In the genomic region with DNA sequence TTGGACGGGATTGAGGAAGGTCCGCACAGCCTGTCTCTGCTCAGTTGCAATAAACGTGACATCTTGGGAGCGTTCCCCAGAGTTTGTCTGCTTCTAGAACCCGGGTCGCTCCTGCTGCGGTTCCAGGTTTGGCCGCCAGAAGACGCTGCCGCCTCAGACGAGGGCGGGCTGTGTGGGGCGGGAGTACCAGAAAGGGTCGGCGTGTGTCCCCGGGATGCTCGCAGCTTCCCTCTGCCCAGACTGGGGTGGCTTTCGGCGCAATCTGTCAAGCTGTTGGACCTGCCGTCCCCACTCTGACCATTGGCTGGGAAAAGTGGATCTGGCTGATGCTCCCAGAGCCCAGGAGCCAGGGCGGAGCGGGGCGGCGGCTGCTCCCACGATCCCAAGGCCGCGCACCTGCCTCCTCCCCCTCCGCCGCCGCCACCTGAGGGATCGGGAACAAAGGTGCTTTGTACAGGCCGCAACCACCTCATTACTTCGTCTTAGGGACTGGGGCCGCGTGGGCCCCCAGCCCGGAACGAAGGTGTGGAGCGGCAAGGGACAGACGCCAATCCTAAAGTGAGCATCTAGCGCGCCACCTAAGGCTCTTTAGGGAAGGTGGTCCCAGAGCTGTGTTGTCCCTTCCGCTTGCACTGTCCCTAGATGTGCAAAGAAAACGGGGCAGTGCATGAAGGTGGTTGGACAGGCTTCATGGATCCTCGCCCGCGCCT, we compare ENCODE assay signal across 8 cellular contexts. TPM values are rescaled to one million over a fixed set of nuclear protein-coding genes. Genes with fewer than 3 reads are reported as not detected.
DNase-seq lines count a peak whose midpoint lies in the region; ATAC-seq, FAIRE-seq and TF ChIP-seq lines count a peak whose summit lies in the region.

No MANE protein-coding gene starts in this region.

- H3K4me3 Mint-ChIP-seq in activated T-cell treated with anti-CD3 and anti-CD28 coated beads, Interleukin-2, amount 50 U/mL, for 24 hours, result peak overlapping the region; percentile 82

- POLR2A ChIA-PET in A549 (lab: Yijun Ruan, JAX), result interaction anchor here (0.5 to 1.7 kb wide), 3 partner anchors 22 to 110 kb away, joined by 3 to 5 read pairs (median 3); a partner anchor contains a TSS

- no peak overlapping the region for H2BK5ac ChIP-seq in trophoblast cell (ENCODE audit: low read depth, low read length, poor library complexity)

- peaks cover 6% of the 10 kb centered on the region for H3K79me1 ChIP-seq in trophoblast cell (ENCODE audit: low read length)

- H2AFZ ChIP-seq in trophoblast cell (ENCODE audit: insufficient read depth, low read length, poor library complexity), result peak overlapping the region; percentile 18

- H3K27me3 Mint-ChIP-seq in activated T-cell treated with anti-CD3 and anti-CD28 coated beads, Interleukin-2, amount 50 U/mL, for 24 hours, result no peaks in the 10 kb centered on the region

- H3K14ac ChIP-seq in trophoblast cell (ENCODE audit: low read length), result no peak overlapping the region

- H2AK5ac ChIP-seq in trophoblast cell (ENCODE audit: low read length), result no peak overlapping the region

- TF ChIP-seq EP300 in A549 (IDR thresholded peaks at IDR 0.05), result no peak

- no peaks in the 10 kb centered on the region for H3K27me3 ChIP-seq in trophoblast cell (ENCODE audit: insufficient read depth, low read length)

- H3K9me3 Mint-ChIP-seq in activated T-cell treated with anti-CD3 and anti-CD28 coated beads, Interleukin-2, amount 50 U/mL, for 24 hours, result no peaks in the 10 kb centered on the region

- peak; percentile 58 for TF ChIP-seq CTCF in A549 (IDR thresholded peaks at IDR 0.05)
- TF ChIP-seq CTCF in fibroblast of the aortic adventitia (IDR thresholded peaks at IDR 0.05; ENCODE audit: insufficient read depth, low read length), result peak; percentile 77

- H3K18ac ChIP-seq in trophoblast cell (ENCODE audit: low read length), result no peak overlapping the region

- CTCF ChIA-PET in A549 (lab: Yijun Ruan, JAX), result interaction anchor here (0.5 to 27.3 kb wide), 10 partner anchors 10 to 656 kb away, joined by 3 to 350 read pairs (median 4); a partner anchor contains a TSS

- no peak overlapping the region for H2BK12ac ChIP-seq in trophoblast cell (ENCODE audit: low read length)

- H3K4me1 ChIP-seq in A549, result peaks cover 23% of the 10 kb centered on the region
- H3K4me1 ChIP-seq in trophoblast cell (ENCODE audit: control insufficient read depth in 1 of 2, insufficient read depth in 2 of 2, low read length in 2 of 2), result peaks cover 7 to 12% of the 10 kb centered on the region in 2 experiments

- peak overlapping the region; percentile 72 for H3K27ac Mint-ChIP-seq in activated T-cell treated with anti-CD3 and anti-CD28 coated beads, Interleukin-2, amount 50 U/mL, for 24 hours

- H2BK120ac ChIP-seq in trophoblast cell (ENCODE audit: insufficient read depth, low read length, poor library complexity), result no peak overlapping the region

- H3K4me1 Mint-ChIP-seq in activated T-cell treated with anti-CD3 and anti-CD28 coated beads, Interleukin-2, amount 50 U/mL, for 24 hours (ENCODE audit: low read depth), result peaks cover 31% of the 10 kb centered on the region

- peaks cover 36% of the 10 kb centered on the region for H3K36me3 Mint-ChIP-seq in activated T-cell treated with anti-CD3 and anti-CD28 coated beads, Interleukin-2, amount 50 U/mL, for 24 hours (ENCODE audit: low read depth)

- peak overlapping the region; percentile 8 for H3K9ac ChIP-seq in trophoblast cell (ENCODE audit: low read length)

- no peak overlapping the region for H4K8ac ChIP-seq in trophoblast cell (ENCODE audit: low read depth, low read length)

- H3K4me2 ChIP-seq in A549, result peak overlapping the region; percentile 91
- peak overlapping the region; percentile 77 for H3K4me2 ChIP-seq in trophoblast cell (ENCODE audit: low read length)

- H3K79me2 ChIP-seq in trophoblast cell (ENCODE audit: control insufficient read depth, insufficient read depth, low read length, poor library complexity), result peaks cover 5% of the 10 kb centered on the region

- H3K36me3 ChIP-seq in trophoblast cell (ENCODE audit: control insufficient read depth in 1 of 2, insufficient read depth in 2 of 2, low read length in 2 of 2), result peaks cover 11 to 13% of the 10 kb centered on the region in 2 experiments

- WGBS in A549 (ENCODE audit: missing lambda C conversion rate), result 11% methylated on average over 31 of the region's 46 CpGs
- no CpG with 5 or more reads among the region's 46 CpGs for WGBS in trophoblast cell (ENCODE audit: extremely low coverage, insufficient coverage, insufficient read length)

- no peak overlapping the region for H3K4ac ChIP-seq in trophoblast cell (ENCODE audit: low read depth, low read length)

- peak overlapping the region in 1 of 2 experiments; percentile 35; a peak in 2 of 6 replicates for H3K27ac ChIP-seq in A549
- no peak overlapping the region for H3K27ac ChIP-seq in trophoblast cell (ENCODE audit: low read depth, low read length)

- H3K23ac ChIP-seq in trophoblast cell (ENCODE audit: low read length), result no peak overlapping the region

- H3K4me3 ChIP-seq in A549 (peak overlapping the region; percentile 77), fibroblast of the aortic adventitia (ENCODE audit: low read depth, low read length) (peak overlapping the region; percentile 95), trophoblast cell (ENCODE audit: low read depth, low read length) (peak overlapping the region; percentile 25)

- H4K91ac ChIP-seq in trophoblast cell (ENCODE audit: low read depth, low read length), result no peak overlapping the region

- no peak for FAIRE-seq in A549 (lab: Jason Lieb, UNC)
- FAIRE-seq in GM12892 (lab: Jason Lieb, UNC), result peak; percentile 92

- no peaks in the 10 kb centered on the region for H3K9me3 ChIP-seq in A549
- H3K9me3 ChIP-seq in trophoblast cell (ENCODE audit: insufficient read depth, low read depth, low read length), result no peaks in the 10 kb centered on the region

- ATAC-seq in A549 (peak; percentile 57 to 76), GM21737 (IDR thresholded peaks at IDR 0.05; ENCODE audit: unreplicated experiment) (no peak), HG03039 (IDR thresholded peaks at IDR 0.05; ENCODE audit: unreplicated experiment) (no peak)

- no peak overlapping the region for H4K12ac ChIP-seq in trophoblast cell (ENCODE audit: low read depth, low read length)

- TF ChIP-seq POLR2A in A549 (IDR thresholded peaks at IDR 0.05; ENCODE audit: low read length), result no peak
- TF ChIP-seq POLR2A in GM12892 (IDR thresholded peaks at IDR 0.05; ENCODE audit: low read depth, low read length), result no peak

- peak; percentile 72 to 76 for DNase-seq in A549 (ENCODE audit: low read depth in 1 of 2, low spot score in 1 of 2)
- DNase-seq in GM12892 (ENCODE audit: insufficient read length), result peak; percentile 75
- peak; percentile 84 for DNase-seq in NCI-H69 (lab: John Stamatoyannopoulos, UW)
- peak; percentile 87 for DNase-seq in activated T-cell treated with anti-CD3 and anti-CD28 coated beads, Interleukin-2, amount 50 U/mL, for 24 hours
- DNase-seq in fibroblast of the aortic adventitia (ENCODE audit: low read depth), result no peak
- DNase-seq in trophoblast cell, result peak; percentile 32 to 64

- TF ChIP-seq RAD21 in A549 (conservative IDR thresholded peaks at IDR 0.05 in 1 of 2, IDR thresholded peaks at IDR 0.05 in 1 of 2), result peak; percentile 75 to 85

RNA-seq across cellular contexts. Expression of a gene that starts 0.7 kb away (rescaled TPM):
- 3.1 and 4.9 TPM in 2 replicates for polyA plus RNA-seq in A549 (2011; rRNA removed)
- 5.3 and 7.4 TPM in 2 replicates for polyA plus RNA-seq in A549 (2012; cell fraction: cytosol; rRNA removed)
- polyA plus RNA-seq in A549 (2012; cell fraction: nucleus; rRNA removed), result 6.7 and 7.0 TPM in 2 replicates
- polyA plus RNA-seq in A549 (2017; fragmentation: RNase III; extraction: RNeasy Plus Mini Kit Qiagen cat#74134 plus additional on column Dnase treatment), result 6.1 to 8.7 TPM (median 7.5 TPM) in 3 replicates
- polyA minus RNA-seq in A549 (2011; rRNA and poly(A)+ RNA removed), result 4.5 and 5.9 TPM in 2 replicates
- 5.2 TPM for polyA plus RNA-seq in GM12892 (2012; ENCODE audit: missing spikeins)
- 2.4 and 5.3 TPM in 2 replicates for total RNA-seq in fibroblast of the aortic adventitia (ENCODE audit: low replicate concordance)
- polyA plus RNA-seq in trophoblast cell (2013), result 16.4 and 16.6 TPM in 2 replicates

RNA-seq across cellular contexts. Expression of a gene that starts 11.7 kb away (rescaled TPM):
- polyA plus RNA-seq in A549 (2011; rRNA removed) (25.6 and 33.6 TPM in 2 replicates), A549 (2017; fragmentation: RNase III; extraction: RNeasy Plus Mini Kit Qiagen cat#74134 plus additional on column Dnase treatment) (33.0 to 35.2 TPM (median 34.2 TPM) in 3 replicates)
- 48.4 and 71.3 TPM in 2 replicates for polyA plus RNA-seq in A549 (2012; cell fraction: cytosol; rRNA removed)
- 165 and 205 TPM in 2 replicates for polyA plus RNA-seq in A549 (2012; cell fraction: nucleus; rRNA removed)
- 66.5 and 71.0 TPM in 2 replicates for polyA minus RNA-seq in A549 (2011; rRNA and poly(A)+ RNA removed)
- polyA plus RNA-seq in GM12892 (2012; ENCODE audit: missing spikeins), result 6.3 TPM
- 39.0 and 69.9 TPM in 2 replicates for total RNA-seq in fibroblast of the aortic adventitia (ENCODE audit: low replicate concordance)
- polyA plus RNA-seq in trophoblast cell (2013), result 16.6 and 17.0 TPM in 2 replicates

RNA-seq across cellular contexts. Expression of a gene that starts 15.8 kb away (rescaled TPM):
- polyA plus RNA-seq in A549 (2011; rRNA removed) (1.9 and 2.6 TPM in 2 replicates), A549 (2017; fragmentation: RNase III; extraction: RNeasy Plus Mini Kit Qiagen cat#74134 plus additional on column Dnase treatment) (2.0 to 3.2 TPM (median 2.7 TPM) in 3 replicates)
- polyA plus RNA-seq in A549 (2012; cell fraction: cytosol; rRNA removed), result 2.6 and 3.0 TPM in 2 replicates
- polyA plus RNA-seq in A549 (2012; cell fraction: nucleus; rRNA removed), result 2.7 and 3.3 TPM in 2 replicates
- 2.6 and 4.0 TPM in 2 replicates for polyA minus RNA-seq in A549 (2011; rRNA and poly(A)+ RNA removed)
- polyA plus RNA-seq in GM12892 (2012; ENCODE audit: missing spikeins), result 4.3 TPM
- total RNA-seq in fibroblast of the aortic adventitia (ENCODE audit: low replicate concordance), result 0.90 TPM in 1 of 2 replicates, not detected in the other
- 2.5 and 2.7 TPM in 2 replicates for polyA plus RNA-seq in trophoblast cell (2013)

RNA-seq across cellular contexts. Expression of a gene that starts 29.2 kb away (rescaled TPM):
- polyA plus RNA-seq in A549 (2011; rRNA removed) (0.06 TPM in 1 of 2 replicates, not detected in the other), A549 (2017; fragmentation: RNase III; extraction: RNeasy Plus Mini Kit Qiagen cat#74134 plus additional on column Dnase treatment) (not detected in 3 replicates)
- 0.03 and 0.04 TPM in 2 replicates for polyA plus RNA-seq in A549 (2012; cell fraction: cytosol; rRNA removed)
- polyA plus RNA-seq in A549 (2012; cell fraction: nucleus; rRNA removed), result 0.08 TPM in 1 of 2 replicates, not detected in the other
- 0.25 TPM in 1 of 2 replicates, not detected in the other for polyA minus RNA-seq in A549 (2011; rRNA and poly(A)+ RNA removed)
- not detected for polyA plus RNA-seq in GM12892 (2012; ENCODE audit: missing spikeins)
- total RNA-seq in fibroblast of the aortic adventitia (ENCODE audit: low replicate concordance), result not detected in 2 replicates
- 0.22 and 0.26 TPM in 2 replicates for polyA plus RNA-seq in trophoblast cell (2013)

RNA-seq across cellular contexts. Expression of a gene that starts 29.3 kb away (rescaled TPM):
- polyA plus RNA-seq in A549 (2011; rRNA removed) (1.0 and 1.5 TPM in 2 replicates), A549 (2017; fragmentation: RNase III; extraction: RNeasy Plus Mini Kit Qiagen cat#74134 plus additional on column Dnase treatment) (0.23 to 0.46 TPM (median 0.43 TPM) in 3 replicates)
- 0.63 and 0.76 TPM in 2 replicates for polyA plus RNA-seq in A549 (2012; cell fraction: cytosol; rRNA removed)
- polyA plus RNA-seq in A549 (2012; cell fraction: nucleus; rRNA removed), result 6.2 and 11.1 TPM in 2 replicates
- polyA minus RNA-seq in A549 (2011; rRNA and poly(A)+ RNA removed), result 0.73 and 0.83 TPM in 2 replicates
- not detected for polyA plus RNA-seq in GM12892 (2012; ENCODE audit: missing spikeins)
- total RNA-seq in fibroblast of the aortic adventitia (ENCODE audit: low replicate concordance), result 0.09 TPM in 1 of 2 replicates, not detected in the other
- polyA plus RNA-seq in trophoblast cell (2013), result 0.55 and 0.56 TPM in 2 replicates

Comparison
In these comparisons a context has a peak if more than half of its experiments do, and no peak if none do; other contexts are left out.
1. ATAC-seq: peak in A549 (2 of 2); none in GM21737 (single experiment) and HG03039 (single experiment).
2. H3K4me3 ChIP-seq: peak in every context shown above with its lines; median percentile 95 in fibroblast of the aortic adventitia; 77 in A549; 25 in trophoblast cell.